In the genomic region with DNA sequence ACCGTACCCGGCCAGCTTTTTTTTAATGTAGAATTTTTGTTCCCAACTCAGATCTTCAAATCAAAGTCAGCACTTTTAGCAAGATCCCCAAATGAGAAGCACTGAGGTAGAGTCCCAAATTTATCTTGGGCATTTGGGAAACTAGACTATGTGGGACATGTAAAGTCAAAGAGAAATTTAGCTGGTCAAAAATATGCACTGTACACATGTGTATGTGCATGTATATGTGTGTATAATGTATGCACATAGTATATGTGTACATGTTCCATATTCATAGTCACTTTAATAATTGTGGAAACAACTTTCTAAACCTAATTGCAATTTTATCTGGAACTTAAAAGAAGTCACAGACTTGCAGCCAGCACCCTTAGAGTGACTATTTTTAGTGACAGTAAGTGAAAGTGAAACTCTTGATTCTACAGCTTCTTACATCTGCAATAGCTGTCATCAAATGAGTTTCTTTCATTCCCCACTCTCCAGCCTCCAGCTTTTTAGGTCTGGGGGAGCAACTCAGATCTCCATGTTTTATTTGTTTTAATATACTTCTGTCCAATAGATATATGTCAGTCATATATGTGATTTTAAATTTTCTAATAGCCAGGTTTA, we compare ENCODE assay signal across 8 cellular contexts.
DNase-seq lines count a peak whose midpoint lies in the region; ATAC-seq lines count a peak whose summit lies in the region.

No MANE protein-coding gene starts in this region.

- ATAC-seq in GM19035 (IDR thresholded peaks at IDR 0.05; ENCODE audit: unreplicated experiment) = peak; percentile 97
- peak; percentile 95 for ATAC-seq in HG03108 (IDR thresholded peaks at IDR 0.05; ENCODE audit: unreplicated experiment)
- peak; percentile 92 for ATAC-seq in stimulated activated naive CD8-positive, alpha-beta T cell treated with anti-CD3 and anti-CD28 coated beads, Interleukin-15, amount 100 ng/mL, for 72 hours

- H3K9me3 Mint-ChIP-seq in stimulated activated naive CD8-positive, alpha-beta T cell treated with anti-CD3 and anti-CD28 coated beads, Interleukin-15, amount 100 ng/mL, for 72 hours = no peaks in the 10 kb centered on the region

- no peaks in the 10 kb centered on the region for H3K27me3 Mint-ChIP-seq in stimulated activated naive CD8-positive, alpha-beta T cell treated with anti-CD3 and anti-CD28 coated beads, Interleukin-15, amount 100 ng/mL, for 72 hours

- no peaks in the 10 kb centered on the region for H3K9me3 ChIP-seq in adipocyte (ENCODE audit: control insufficient read depth, low read length)

- peak; percentile 25 for DNase-seq in AG08396 (ENCODE audit: low spot score)
- DNase-seq in adipocyte (ENCODE audit: low read depth) = peak; percentile 45
- DNase-seq in stimulated activated naive CD8-positive, alpha-beta T cell treated with anti-CD3 and anti-CD28 coated beads, Interleukin-15, amount 100 ng/mL, for 72 hours = no peak
- no peak for DNase-seq in NCI-H1930 (lab: John Stamatoyannopoulos, UW)
- DNase-seq in anterior cingulate cortex (lab: John Stamatoyannopoulos, UW) = no peak
- no peak for DNase-seq in effector CD4-positive, alpha-beta T cell

- H3K36me3 ChIP-seq in adipocyte (ENCODE audit: control insufficient read depth, insufficient read depth, low read length, severe bottlenecking) = peaks cover 15% of the 10 kb centered on the region

- H3K27ac Mint-ChIP-seq in stimulated activated naive CD8-positive, alpha-beta T cell treated with anti-CD3 and anti-CD28 coated beads, Interleukin-15, amount 100 ng/mL, for 72 hours = no peak overlapping the region

- H3K4me3 Mint-ChIP-seq in stimulated activated naive CD8-positive, alpha-beta T cell treated with anti-CD3 and anti-CD28 coated beads, Interleukin-15, amount 100 ng/mL, for 72 hours = no peak overlapping the region

- H3K27me3 ChIP-seq in adipocyte (replicated peaks; ENCODE audit: control insufficient read depth, insufficient read depth, low read length) = no peaks in the 10 kb centered on the region

- peaks cover 8% of the 10 kb centered on the region for H3K4me1 Mint-ChIP-seq in stimulated activated naive CD8-positive, alpha-beta T cell treated with anti-CD3 and anti-CD28 coated beads, Interleukin-15, amount 100 ng/mL, for 72 hours

- H3K4me1 ChIP-seq in adipocyte (ENCODE audit: control insufficient read depth, insufficient read depth, low read length) = peaks cover 19% of the 10 kb centered on the region

- peak overlapping the region; percentile 1 for H3K9ac ChIP-seq in adipocyte (ENCODE audit: low read length)

- peak overlapping the region; percentile 46 for H3K4me3 ChIP-seq in adipocyte (ENCODE audit: low read length)

Comparison
In these comparisons a context has a peak if more than half of its experiments do, and no peak if none do; other contexts are left out.
1. DNase-seq: peak in AG08396 (single experiment) and adipocyte (single experiment); none in stimulated activated naive CD8-positive, alpha-beta T cell treated with anti-CD3 and anti-CD28 coated beads, Interleukin-15, amount 100 ng/mL, for 72 hours (0 of 2), NCI-H1930 (0 of 2), anterior cingulate cortex (0 of 58) and effector CD4-positive, alpha-beta T cell (single experiment).
2. Peak in every context shown above with its lines, with median percentiles within 50 percentile points of each other: ATAC-seq.